ENCODE assay signal across 8 cellular contexts in the genomic region with DNA sequence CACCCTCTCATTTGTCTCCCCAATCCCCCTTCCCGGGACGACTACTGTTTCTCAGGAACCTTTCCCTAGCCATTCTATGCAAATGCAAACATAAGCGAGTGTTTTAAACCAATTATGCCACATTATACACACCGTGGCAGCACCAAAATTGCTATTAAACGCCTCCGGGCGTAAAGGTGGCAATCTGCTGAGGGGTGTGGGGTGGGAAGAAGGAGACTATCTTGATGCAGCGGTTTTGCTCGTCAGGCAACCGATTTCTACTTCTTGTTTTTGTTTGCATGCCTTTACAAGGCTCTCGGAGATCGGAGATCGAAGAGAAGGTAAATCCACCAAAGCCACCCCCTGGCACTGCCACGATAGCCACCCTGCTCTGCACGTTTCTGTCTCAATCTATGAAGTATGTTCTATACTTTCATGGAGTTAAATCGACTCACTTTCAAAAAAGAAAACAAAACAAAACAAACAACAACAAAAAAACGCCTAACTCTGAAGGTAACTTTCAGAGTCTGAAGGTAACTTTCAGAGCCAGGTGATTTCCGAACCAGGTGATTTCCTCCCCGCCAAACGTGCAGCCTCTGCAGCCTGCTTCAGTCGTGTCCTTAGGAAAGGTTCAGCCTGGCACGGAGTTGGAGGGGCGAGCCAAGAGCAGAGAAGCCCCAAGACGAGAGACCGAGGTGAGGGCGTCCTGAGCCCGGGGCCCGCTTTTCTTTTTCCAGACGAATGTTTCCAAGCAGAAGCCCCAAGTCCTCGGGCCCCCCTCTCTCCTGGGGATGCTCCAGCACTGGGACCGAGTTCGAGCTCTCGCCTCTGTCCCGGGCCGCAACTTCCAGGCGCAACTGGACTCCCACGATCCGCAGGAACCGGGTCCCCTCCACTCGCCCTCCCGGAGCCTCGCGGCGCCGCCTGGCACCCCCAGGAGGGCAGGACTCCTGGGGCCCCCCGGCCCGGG. TPM values are rescaled to one million over a fixed set of nuclear protein-coding genes. Genes with fewer than 3 reads are reported as not detected.
A peak's percentile ranks its signal among the peaks of the same experiment; 100 is the strongest.
DNase-seq lines count a peak whose midpoint lies in the region; ATAC-seq, FAIRE-seq and TF ChIP-seq lines count a peak whose summit lies in the region.

No MANE protein-coding gene starts in this region.

- H3K36me3 ChIP-seq in GM23338 (ENCODE audit: insufficient read depth) = no peaks in the 10 kb centered on the region
- H3K36me3 ChIP-seq in astrocyte (ENCODE audit: insufficient read depth, low read length) = no peaks in the 10 kb centered on the region

- no peaks in the 10 kb centered on the region for H4K20me1 ChIP-seq in GM23338 (replicated peaks; ENCODE audit: insufficient read depth)
- no peaks in the 10 kb centered on the region for H4K20me1 ChIP-seq in astrocyte (ENCODE audit: insufficient read depth, low read length)

- no peak for FAIRE-seq in astrocyte (lab: Jason Lieb, UNC)

- H3K9ac ChIP-seq in astrocyte (ENCODE audit: low read length) = peak overlapping the region; percentile 61

- H3F3A ChIP-seq in GM23338 (replicated peaks; ENCODE audit: low read depth) = no peaks in the 10 kb centered on the region

- H3K4me1 Mint-ChIP-seq in GM23338 = peaks cover 23% of the 10 kb centered on the region; the same call in 2 of the 3 replicates
- H3K4me1 Mint-ChIP-seq in astrocyte (ENCODE audit: low read depth, unreplicated experiment) = peaks cover 11% of the 10 kb centered on the region
- H3K4me1 Mint-ChIP-seq in stimulated activated naive CD8-positive, alpha-beta T cell treated with anti-CD3 and anti-CD28 coated beads, Interleukin-15, amount 100 ng/mL, for 72 hours = peaks cover 36% of the 10 kb centered on the region

- H3K79me2 ChIP-seq in GM23338 (replicated peaks; ENCODE audit: insufficient read depth) (peaks cover 23% of the 10 kb centered on the region), astrocyte (ENCODE audit: insufficient read depth, low read length) (no peaks in the 10 kb centered on the region)

- TF ChIP-seq CTCF in GM10248 (IDR thresholded peaks at IDR 0.05; ENCODE audit: control extremely low read depth, extremely low read depth, low read depth, missing control alignments) (no peak), GM23338 (conservative IDR thresholded peaks at IDR 0.05; ENCODE audit: low read depth in 2 of 2) (no peak), astrocyte (IDR thresholded peaks at IDR 0.05; ENCODE audit: insufficient read depth, low read depth, low read length) (no peak)

- H3K36me3 Mint-ChIP-seq in GM23338 (ENCODE audit: low read depth) (no peaks in the 10 kb centered on the region), astrocyte (ENCODE audit: low read depth, unreplicated experiment) (no peaks in the 10 kb centered on the region)

- H3K27me3 Mint-ChIP-seq in GM23338 (ENCODE audit: insufficient read depth, low read depth, poor library complexity) (peaks cover 8% of the 10 kb centered on the region), astrocyte (ENCODE audit: low read depth, unreplicated experiment) (peaks cover 18% of the 10 kb centered on the region)
- peaks cover 14% of the 10 kb centered on the region for H3K27me3 Mint-ChIP-seq in stimulated activated naive CD8-positive, alpha-beta T cell treated with anti-CD3 and anti-CD28 coated beads, Interleukin-15, amount 100 ng/mL, for 72 hours

- H3K4me1 ChIP-seq in GM23338 (ENCODE audit: insufficient read depth) (peaks cover 38% of the 10 kb centered on the region), astrocyte (ENCODE audit: insufficient read depth, low read length) (peaks cover 4% of the 10 kb centered on the region)

- H3K27ac Mint-ChIP-seq in GM23338 = no peak overlapping the region; the same call in 1 of the 2 replicates
- H3K27ac Mint-ChIP-seq in astrocyte (ENCODE audit: unreplicated experiment) = peak overlapping the region; percentile 20
- peak overlapping the region; percentile 82 to 92 for H3K27ac Mint-ChIP-seq in stimulated activated naive CD8-positive, alpha-beta T cell treated with anti-CD3 and anti-CD28 coated beads, Interleukin-15, amount 100 ng/mL, for 72 hours

- H3K9me3 Mint-ChIP-seq in GM23338 (no peaks in the 10 kb centered on the region), astrocyte (ENCODE audit: unreplicated experiment) (no peaks in the 10 kb centered on the region)
- no peaks in the 10 kb centered on the region for H3K9me3 Mint-ChIP-seq in stimulated activated naive CD8-positive, alpha-beta T cell treated with anti-CD3 and anti-CD28 coated beads, Interleukin-15, amount 100 ng/mL, for 72 hours

- peak; percentile 52 for ATAC-seq in GM23338
- peak; percentile 57 for ATAC-seq in left colon
- peak; percentile 47 for ATAC-seq in stimulated activated naive CD8-positive, alpha-beta T cell treated with anti-CD3 and anti-CD28 coated beads, Interleukin-15, amount 100 ng/mL, for 72 hours

- H2AFZ ChIP-seq in GM23338 = peak overlapping the region; percentile 45
- peak overlapping the region; percentile 76 for H2AFZ ChIP-seq in astrocyte (ENCODE audit: low read depth, low read length)

- H3K9me2 ChIP-seq in GM23338 (ENCODE audit: insufficient read depth) = 0 out of 2 replicates have a peak, but pooled peaks cover 3% of the 10 kb centered on the region

- H3K4me2 ChIP-seq in GM23338 = peak overlapping the region; percentile 81
- H3K4me2 ChIP-seq in astrocyte (ENCODE audit: low read length) = peak overlapping the region; percentile 87

- H3K9me3 ChIP-seq in astrocyte (ENCODE audit: insufficient read depth, low read depth, low read length) = no peaks in the 10 kb centered on the region

- POLR2A ChIA-PET in GM10248 (lab: Yijun Ruan, JAX) = no interaction called here

- H3K4me3 Mint-ChIP-seq in GM23338 (peak overlapping the region; percentile 92), astrocyte (ENCODE audit: unreplicated experiment) (peak overlapping the region; percentile 83)
- peak overlapping the region; percentile 76 to 85 for H3K4me3 Mint-ChIP-seq in stimulated activated naive CD8-positive, alpha-beta T cell treated with anti-CD3 and anti-CD28 coated beads, Interleukin-15, amount 100 ng/mL, for 72 hours

- H3K4me3 ChIP-seq in GM23338 (peak overlapping the region; percentile 63), astrocyte (ENCODE audit: insufficient read depth, low read depth, low read length) (peak overlapping the region; percentile 58)

- intact Hi-C loops in left colon (cut with DNase I, micrococcal nuclease) = no loop called here

- CTCF ChIA-PET in GM10248 (lab: Yijun Ruan, JAX) = interaction anchor here (1.3 kb wide), 1 partner anchor 31 kb away, joined by 3 read pairs; no protein-coding TSS in a partner anchor

- H3K27ac ChIP-seq in GM23338 (ENCODE audit: low read depth) (no peak overlapping the region), astrocyte (ENCODE audit: low read depth, low read length) (no peak overlapping the region)

- peaks cover 11% of the 10 kb centered on the region; the same call in 1 of the 2 replicates for H3K27me3 ChIP-seq in GM23338 (ENCODE audit: insufficient read depth)
- peaks cover 41% of the 10 kb centered on the region for H3K27me3 ChIP-seq in astrocyte (ENCODE audit: insufficient read depth, low read length)

- DNase-seq in GM10248 (ENCODE audit: extremely low spot score) (peak; percentile 28), GM23338 (ENCODE audit: low spot score) (peak; percentile 69), NCI-H526 treated with DMSO at 0.1 percent for 48 hours (lab: John Stamatoyannopoulos, UW) (peak; percentile 38), astrocyte (ENCODE audit: low read depth) (no peak), left colon (peak; percentile 39 to 55), HK-2 (ENCODE audit: unreplicated experiment) (no peak), DMS153 treated with DMSO at 0.1 percent for 48 hours (lab: John Stamatoyannopoulos, UW; ENCODE audit: unreplicated experiment) (no peak)
- DNase-seq in stimulated activated naive CD8-positive, alpha-beta T cell treated with anti-CD3 and anti-CD28 coated beads, Interleukin-15, amount 100 ng/mL, for 72 hours = peak in 1 of 2 donors; percentile 14

RNA-seq across cellular contexts. Expression of a gene that starts 45.8 kb away (rescaled TPM):
- total RNA-seq in GM23338 (2014; rRNA removed; shearing (Covaris generic)) = 166 and 168 TPM in 2 replicates
- 148 and 165 TPM in 2 replicates for polyA plus RNA-seq in GM23338 (2016; fragmentation: Nextera tagmentation; extraction: Ambion mirVana)
- total RNA-seq in astrocyte (4.1 and 6.6 TPM in 2 replicates), left colon (10 to 100 TPM in 1 of 2 donors, 1 to 10 TPM in 1; 5.9 to 12.9 TPM)

Comparison
In these comparisons a context has a peak if more than half of its experiments do, and no peak if none do; other contexts are left out.
1. DNase-seq: peak in GM10248 (single experiment), GM23338 (single experiment), NCI-H526 treated with DMSO at 0.1 percent for 48 hours (single experiment) and left colon (2 of 2); none in astrocyte (single experiment), HK-2 (single experiment) and DMS153 treated with DMSO at 0.1 percent for 48 hours (single experiment).
2. RNA of a gene that starts 45.8 kb away (total RNA-seq): 166 to 168 TPM in GM23338; 5.9 to 12.9 TPM in left colon and 4.1 to 6.6 TPM in astrocyte; every median in the first group is over 10 times any median in the second.
3. Peak in every context shown above with its lines, with median percentiles within 50 percentile points of each other: ATAC-seq and H3K4me3 Mint-ChIP-seq.